In genomic region chr17:72056155-72056554, GRCh38 we compare ENCODE assay signal across 34 cellular contexts.
"Had no signal": no experiment of that assay in that cellular context is flagged by ENCODE, and none has a peak within 500 bp of the region (broad histone marks: within the 10 kb centered on the region; RNA-seq: fewer than 3 reads in every experiment).

No MANE protein-coding gene starts in this region.

- H3K27ac ChIP-seq: adrenal gland, brain microvascular endothelial cell, colonic mucosa, epithelial cell of prostate, gastroesophageal sphincter, WERI-Rb-1 had no signal

- DNase-seq: activated B cell treated with CpG ODN at 0.5 μM for 24 hours; activated CD4-positive, alpha-beta T cell treated with anti-CD3 and anti-CD28 coated beads for 48 hours; activated CD4-positive, alpha-beta T cell treated with anti-CD3 and anti-CD28 coated beads, Interleukin-2, amount 50 U/mL, for 1 hour; activated CD4-positive, alpha-beta T cell treated with anti-CD3 and anti-CD28 coated beads, Interleukin-2, amount 50 U/mL, for 48 hours; activated CD8-positive, alpha-beta memory T cell treated with anti-CD3 and anti-CD28 coated beads for 24 hours; activated CD8-positive, alpha-beta T cell treated with anti-CD3 and anti-CD28 coated beads for 36 hours; activated effector memory CD4-positive, alpha-beta T cell treated with Interleukin-2 at 50 U/mL for 16 hours; activated gamma-delta T cell treated with Interleukin-2 at 50 U/mL for 16 hours; activated naive CD4-positive, alpha-beta T cell treated with anti-CD3 and anti-CD28 coated beads, Interleukin-2, amount 50 U/mL, for 16 hours; activated naive CD4-positive, alpha-beta T cell treated with Interleukin-2 at 50 U/mL for 16 hours; activated naive CD8-positive, alpha-beta T cell treated with anti-CD3 and anti-CD28 coated beads, Interleukin-2, amount 50 U/mL, for 24 hours; activated T-cell treated with anti-CD3 and anti-CD28 coated beads, Interleukin-2, amount 50 U/mL, for 4 hours; adrenal gland; amygdala; aorta; brain microvascular endothelial cell; central memory CD4-positive, alpha-beta T cell; cerebellar nuclear complex; colonic mucosa; effector CD8-positive, alpha-beta T cell; esophagus squamous epithelium; foreskin melanocyte; T-helper 1 cell; T-helper 17 cell; T1000; WERI-Rb-1 had no signal

- H3K4me3 ChIP-seq: adrenal gland, colonic mucosa, gastroesophageal sphincter had no signal

- H3K27me3 Mint-ChIP-seq: activated B cell treated with CpG ODN at 0.5 μM for 24 hours; activated CD8-positive, alpha-beta T cell treated with anti-CD3 and anti-CD28 coated beads for 36 hours; activated naive CD8-positive, alpha-beta T cell; activated naive CD8-positive, alpha-beta T cell treated with anti-CD3 and anti-CD28 coated beads, Interleukin-2, amount 50 U/mL, for 24 hours had no signal

- H3K27me3 ChIP-seq: adrenal gland, colonic mucosa had no signal

- H3K9me3 ChIP-seq: adrenal gland, colonic mucosa, esophagus squamous epithelium, gastroesophageal sphincter had no signal

- H3K4me1 ChIP-seq: adrenal gland, colonic mucosa, esophagus squamous epithelium had no signal

- FAIRE-seq: endometrium, endothelial cell of umbilical vein had no signal

- H3K36me3 ChIP-seq: adrenal gland, brain microvascular endothelial cell, colonic mucosa, esophagus squamous epithelium, gastroesophageal sphincter, WERI-Rb-1 had no signal

- ATAC-seq: activated CD4-positive, CD25-positive, alpha-beta regulatory T cell treated with anti-CD3 and anti-CD28 coated beads, Interleukin-2, amount 50 U/mL, for 24 hours; activated CD8-positive, alpha-beta T cell treated with anti-CD3 and anti-CD28 coated beads for 36 hours; activated naive CD8-positive, alpha-beta T cell treated with anti-CD3 and anti-CD28 coated beads, Interleukin-2, amount 50 U/mL, for 24 hours; activated T-cell treated with anti-CD3 and anti-CD28 coated beads, Interleukin-2, amount 50 U/mL, for 4 hours; activated T-helper 17 cell treated with anti-CD3 and anti-CD28 coated beads, Interleukin-2, amount 50 U/mL, for 72 hours; gastroesophageal sphincter; T-helper 17 cell had no signal

- H3K4me1 Mint-ChIP-seq: activated B cell treated with CpG ODN at 0.5 μM for 24 hours; activated naive CD8-positive, alpha-beta T cell treated with anti-CD3 and anti-CD28 coated beads, Interleukin-2, amount 50 U/mL, for 24 hours; activated T-helper 17 cell treated with anti-CD3 and anti-CD28 coated beads, Interleukin-2, amount 50 U/mL, for 72 hours; T-helper 17 cell had no signal

- H3K27ac Mint-ChIP-seq: activated B cell treated with CpG ODN at 0.5 μM for 24 hours; activated CD8-positive, alpha-beta T cell treated with anti-CD3 and anti-CD28 coated beads for 36 hours; activated naive CD8-positive, alpha-beta T cell; activated naive CD8-positive, alpha-beta T cell treated with anti-CD3 and anti-CD28 coated beads, Interleukin-2, amount 50 U/mL, for 24 hours; activated T-helper 17 cell treated with anti-CD3 and anti-CD28 coated beads, Interleukin-2, amount 50 U/mL, for 72 hours; T-helper 17 cell; T-helper 2 cell treated with Interferon-gamma antibody and Interleukin-4, amounts not matched to agents 5 μg/mL and 100 μg/mL, for 36 hours had no signal

- H3K36me3 Mint-ChIP-seq: activated naive CD8-positive, alpha-beta T cell had no signal

- H3K4me3 Mint-ChIP-seq: activated B cell treated with CpG ODN at 0.5 μM for 24 hours; activated CD8-positive, alpha-beta T cell treated with anti-CD3 and anti-CD28 coated beads for 36 hours; activated naive CD8-positive, alpha-beta T cell; activated naive CD8-positive, alpha-beta T cell treated with anti-CD3 and anti-CD28 coated beads, Interleukin-2, amount 50 U/mL, for 24 hours; activated T-cell treated with anti-CD3 and anti-CD28 coated beads, Interleukin-2, amount 50 U/mL, for 4 hours; activated T-helper 17 cell treated with anti-CD3 and anti-CD28 coated beads, Interleukin-2, amount 50 U/mL, for 72 hours; T-helper 17 cell; T-helper 2 cell treated with Interferon-gamma antibody and Interleukin-4, amounts not matched to agents 5 μg/mL and 100 μg/mL, for 36 hours had no signal

- H3K9me3 Mint-ChIP-seq: activated T-helper 17 cell treated with anti-CD3 and anti-CD28 coated beads, Interleukin-2, amount 50 U/mL, for 72 hours; T-helper 2 cell treated with Interferon-gamma antibody and Interleukin-4, amounts not matched to agents 5 μg/mL and 100 μg/mL, for 36 hours had no signal
